ENCODE assay signal across 30 cellular contexts in the genomic region with DNA sequence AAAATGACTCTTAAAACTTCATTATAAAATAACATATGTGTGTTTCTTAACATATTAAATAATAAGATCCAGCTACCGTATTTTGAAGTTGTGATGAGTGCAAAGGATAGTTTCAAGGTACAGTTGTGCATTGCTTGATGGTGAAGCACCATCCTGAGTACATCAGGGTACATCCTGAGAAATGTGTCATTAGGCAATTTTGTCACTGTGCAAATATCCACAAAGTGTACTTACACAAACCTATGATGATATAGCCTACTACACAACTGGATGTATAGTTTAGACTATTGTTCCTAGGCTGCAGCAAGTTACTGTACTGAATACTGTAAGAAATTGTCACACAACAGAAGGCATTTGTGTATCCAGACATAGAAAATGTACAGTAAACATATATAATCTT. TPM values are rescaled to one million over a fixed set of nuclear protein-coding genes. Genes with fewer than 3 reads are reported as not detected.
"Had no signal": no experiment of that assay in that cellular context is flagged by ENCODE, and none has a peak within 500 bp of the region (broad histone marks: within the 10 kb centered on the region; RNA-seq: fewer than 3 reads in every experiment).

No MANE protein-coding gene starts in this region.

- H2AFZ ChIP-seq: hepatocyte had no signal

- H3K4me3 ChIP-seq: adrenal gland, esophagus squamous epithelium, gastroesophageal sphincter, heart right ventricle, hepatocyte had no signal

- H3K36me3 ChIP-seq: adrenal gland, brain microvascular endothelial cell, esophagus squamous epithelium, gastroesophageal sphincter, heart right ventricle had no signal

- H3K4me1 ChIP-seq: gastroesophageal sphincter had no signal

- H3K4me1 Mint-ChIP-seq: activated CD4-positive, alpha-beta memory T cell treated with anti-CD3 and anti-CD28 coated beads, Interleukin-2, amount 10 ng/mL, durations not matched to agents 7 days and 5 days; activated CD4-positive, alpha-beta T cell treated with anti-CD3 and anti-CD28 coated beads, Interleukin-2, amount 10 ng/mL, durations not matched to agents 7 days and 5 days; activated naive CD4-positive, alpha-beta T cell treated with anti-CD3 and anti-CD28 coated beads, Interleukin-2, amount 50 U/mL, for 24 hours; activated naive CD8-positive, alpha-beta T cell treated with anti-CD3 and anti-CD28 coated beads for 36 hours; activated naive CD8-positive, alpha-beta T cell treated with anti-CD3 and anti-CD28 coated beads, Interleukin-2, amount 50 U/mL, for 24 hours had no signal

- H3K36me3 Mint-ChIP-seq: activated naive CD4-positive, alpha-beta T cell treated with anti-CD3 and anti-CD28 coated beads, Interleukin-2, amount 50 U/mL, for 24 hours; activated naive CD8-positive, alpha-beta T cell treated with anti-CD3 and anti-CD28 coated beads for 36 hours had no signal

- H3K4me2 ChIP-seq: hepatocyte had no signal

- H3K4me3 Mint-ChIP-seq: activated CD4-positive, alpha-beta memory T cell treated with anti-CD3 and anti-CD28 coated beads, Interleukin-2, amount 10 ng/mL, durations not matched to agents 7 days and 5 days; activated CD4-positive, alpha-beta T cell treated with anti-CD3 and anti-CD28 coated beads, Interleukin-2, amount 10 ng/mL, durations not matched to agents 7 days and 5 days; activated naive CD4-positive, alpha-beta T cell treated with anti-CD3 and anti-CD28 coated beads for 36 hours; activated naive CD4-positive, alpha-beta T cell treated with anti-CD3 and anti-CD28 coated beads, Interleukin-2, amount 50 U/mL, for 24 hours; activated naive CD8-positive, alpha-beta T cell treated with anti-CD3 and anti-CD28 coated beads for 36 hours; activated naive CD8-positive, alpha-beta T cell treated with anti-CD3 and anti-CD28 coated beads, Interleukin-2, amount 50 U/mL, for 24 hours; activated T-cell treated with anti-CD3 and anti-CD28 coated beads, Interleukin-2, amount 50 U/mL, for 24 hours; activated T-cell treated with anti-CD3 and anti-CD28 coated beads, Interleukin-2, amount 50 U/mL, for 72 hours; effector memory CD8-positive, alpha-beta T cell had no signal

- H3K27ac Mint-ChIP-seq: activated CD4-positive, alpha-beta memory T cell treated with anti-CD3 and anti-CD28 coated beads, Interleukin-2, amount 10 ng/mL, durations not matched to agents 7 days and 5 days; activated CD4-positive, alpha-beta T cell treated with anti-CD3 and anti-CD28 coated beads, Interleukin-2, amount 10 ng/mL, durations not matched to agents 7 days and 5 days; activated naive CD4-positive, alpha-beta T cell treated with anti-CD3 and anti-CD28 coated beads for 36 hours; activated naive CD4-positive, alpha-beta T cell treated with anti-CD3 and anti-CD28 coated beads, Interleukin-2, amount 50 U/mL, for 24 hours; activated naive CD8-positive, alpha-beta T cell treated with anti-CD3 and anti-CD28 coated beads for 36 hours; activated naive CD8-positive, alpha-beta T cell treated with anti-CD3 and anti-CD28 coated beads, Interleukin-2, amount 50 U/mL, for 24 hours; activated T-cell treated with anti-CD3 and anti-CD28 coated beads, Interleukin-2, amount 50 U/mL, for 24 hours; activated T-cell treated with anti-CD3 and anti-CD28 coated beads, Interleukin-2, amount 50 U/mL, for 72 hours; effector memory CD8-positive, alpha-beta T cell had no signal

- DNase-seq: activated CD4-positive, alpha-beta memory T cell treated with anti-CD3 and anti-CD28 coated beads, Interleukin-2, amount 10 ng/mL, durations not matched to agents 7 days and 5 days; activated CD4-positive, alpha-beta T cell treated with anti-CD3 and anti-CD28 coated beads for 1 hour; activated CD4-positive, alpha-beta T cell treated with anti-CD3 and anti-CD28 coated beads for 4 hours; activated CD4-positive, alpha-beta T cell treated with anti-CD3 and anti-CD28 coated beads, Interleukin-2, amount 10 ng/mL, durations not matched to agents 7 days and 5 days; activated CD4-positive, alpha-beta T cell treated with anti-CD3 and anti-CD28 coated beads, Interleukin-2, amount 50 U/mL, for 4 hours; activated CD8-positive, alpha-beta memory T cell treated with anti-CD3 and anti-CD28 coated beads, Interleukin-2, amount 50 U/mL, for 48 hours; activated gamma-delta T cell treated with Interleukin-2 at 50 U/mL for 16 hours; activated naive CD4-positive, alpha-beta T cell treated with anti-CD3 and anti-CD28 coated beads for 36 hours; activated naive CD8-positive, alpha-beta T cell treated with anti-CD3 and anti-CD28 coated beads for 36 hours; activated naive CD8-positive, alpha-beta T cell treated with anti-CD3 and anti-CD28 coated beads, Interleukin-2, amount 50 U/mL, for 24 hours; activated T-cell treated with anti-CD3 and anti-CD28 coated beads for 4 hours; activated T-cell treated with anti-CD3 and anti-CD28 coated beads, Interleukin-2, amount 50 U/mL, for 24 hours; activated T-cell treated with anti-CD3 and anti-CD28 coated beads, Interleukin-2, amount 50 U/mL, for 72 hours; adrenal gland; amygdala; aorta; brain microvascular endothelial cell; caudate nucleus; cortex of kidney; dermis blood vessel endothelial cell; effector CD4-positive, alpha-beta T cell; effector memory CD8-positive, alpha-beta T cell; esophagus squamous epithelium; foreskin melanocyte; heart right ventricle; T-helper 2 cell had no signal

- ATAC-seq: activated naive CD8-positive, alpha-beta T cell treated with anti-CD3 and anti-CD28 coated beads, Interleukin-2, amount 50 U/mL, for 24 hours; activated T-cell treated with anti-CD3 and anti-CD28 coated beads, Interleukin-2, amount 50 U/mL, for 72 hours; effector memory CD8-positive, alpha-beta T cell; gastroesophageal sphincter; heart right ventricle had no signal

- H3K27me3 ChIP-seq: adrenal gland, brain microvascular endothelial cell, esophagus squamous epithelium, gastroesophageal sphincter, heart right ventricle, hepatocyte had no signal

- H3K9me3 Mint-ChIP-seq: activated CD4-positive, alpha-beta memory T cell treated with anti-CD3 and anti-CD28 coated beads, Interleukin-2, amount 10 ng/mL, durations not matched to agents 7 days and 5 days; activated CD4-positive, alpha-beta T cell treated with anti-CD3 and anti-CD28 coated beads, Interleukin-2, amount 10 ng/mL, durations not matched to agents 7 days and 5 days; activated naive CD4-positive, alpha-beta T cell treated with anti-CD3 and anti-CD28 coated beads for 36 hours; activated naive CD4-positive, alpha-beta T cell treated with anti-CD3 and anti-CD28 coated beads, Interleukin-2, amount 50 U/mL, for 24 hours; activated naive CD8-positive, alpha-beta T cell treated with anti-CD3 and anti-CD28 coated beads for 36 hours; activated naive CD8-positive, alpha-beta T cell treated with anti-CD3 and anti-CD28 coated beads, Interleukin-2, amount 50 U/mL, for 24 hours; activated T-cell treated with anti-CD3 and anti-CD28 coated beads, Interleukin-2, amount 50 U/mL, for 24 hours; activated T-cell treated with anti-CD3 and anti-CD28 coated beads, Interleukin-2, amount 50 U/mL, for 72 hours; effector memory CD8-positive, alpha-beta T cell had no signal

- H3K27ac ChIP-seq: adrenal gland, brain microvascular endothelial cell, epithelial cell of prostate, esophagus squamous epithelium, gastroesophageal sphincter, heart right ventricle, hepatocyte had no signal

- H3K9me3 ChIP-seq: adrenal gland, esophagus squamous epithelium, gastroesophageal sphincter had no signal

RNA-seq across cellular contexts. Expression of a gene that starts 20.8 kb away (rescaled TPM):
- total RNA-seq: activated CD4-positive, alpha-beta memory T cell treated with anti-CD3 and anti-CD28 coated beads, Interleukin-2, amount 10 ng/mL, durations not matched to agents 7 days and 5 days; activated CD4-positive, alpha-beta T cell treated with anti-CD3 and anti-CD28 coated beads, Interleukin-2, amount 10 ng/mL, durations not matched to agents 7 days and 5 days; activated naive CD4-positive, alpha-beta T cell treated with anti-CD3 and anti-CD28 coated beads for 36 hours; activated naive CD8-positive, alpha-beta T cell treated with anti-CD3 and anti-CD28 coated beads for 36 hours had no signal
